ENCODE assay signal across 33 cellular contexts in the genomic region with DNA sequence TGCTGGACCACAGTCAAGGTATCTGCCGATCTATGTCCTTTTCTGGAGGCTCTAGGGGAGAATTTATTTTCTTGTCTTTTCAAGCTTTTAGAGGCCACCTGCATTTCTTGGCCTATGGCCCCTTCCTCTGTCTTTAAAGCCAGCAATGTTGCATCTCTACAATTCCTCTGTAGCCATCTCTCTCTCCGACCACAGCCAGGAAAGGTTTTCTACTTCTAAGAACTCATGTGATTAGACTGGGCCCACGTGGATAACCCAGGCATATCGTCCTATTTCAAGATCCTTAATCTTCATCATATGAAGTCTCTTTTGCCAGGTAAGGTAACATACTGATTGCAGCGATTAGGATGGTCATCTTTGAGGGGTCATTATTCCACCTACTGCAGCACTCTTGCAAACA. TPM values are rescaled to one million over a fixed set of nuclear protein-coding genes. Genes with fewer than 3 reads are reported as not detected.
"Had no signal": no experiment of that assay in that cellular context is flagged by ENCODE, and none has a peak within 500 bp of the region (broad histone marks: within the 10 kb centered on the region; RNA-seq: fewer than 3 reads in every experiment).

No MANE protein-coding gene starts in this region.

- H3K9ac ChIP-seq: parathyroid adenoma had no signal

- H3K4me2 ChIP-seq: smooth muscle cell had no signal

- H2AFZ ChIP-seq: parathyroid adenoma had no signal

- ATAC-seq: naive thymus-derived CD8-positive, alpha-beta T cell; natural killer cell treated with Interleukin-12 subunit alpha and Interleukin-12 subunit beta and Interleukin-15 and Interleukin-18, amount 100 ng/mL, for 72 hours; psoas muscle; right cardiac atrium; sciatic nerve; stimulated activated memory B cell treated with anti-CD40 and anti-IgM and Interleukin-4, amounts not matched to agents 10 μg/mL and 1 μg/mL and 100 μg/mL, for 72 hours; stimulated activated naive CD8-positive, alpha-beta T cell treated with anti-CD3 and anti-CD28 coated beads, Interleukin-15, amount 100 ng/mL, for 72 hours; stimulated activated naive CD8-positive, alpha-beta T cell treated with anti-CD3 and anti-CD28 coated beads, Interleukin-15, Interleukin-2, amounts not matched to agents 100 U/mL and 50 U/mL, for 24 hours; upper lobe of right lung had no signal

- H3K4me3 Mint-ChIP-seq: naive thymus-derived CD8-positive, alpha-beta T cell; natural killer cell treated with Interleukin-12 subunit alpha and Interleukin-12 subunit beta and Interleukin-15 and Interleukin-18, amount 100 ng/mL, for 72 hours; nephron progenitor cell; neural crest cell; stimulated activated memory B cell treated with anti-CD40 and anti-IgM and Interleukin-4, amounts not matched to agents 10 μg/mL and 1 μg/mL and 100 μg/mL, for 72 hours; stimulated activated naive CD8-positive, alpha-beta T cell treated with anti-CD3 and anti-CD28 coated beads, Interleukin-15, amount 100 ng/mL, for 72 hours; type B pancreatic cell had no signal

- H3K36me3 ChIP-seq: neutrophil, ovary, spleen, suprapubic skin, tibial artery, transverse colon, upper lobe of right lung, uterus had no signal

- H3K27ac ChIP-seq: neutrophil, ovary, parathyroid adenoma, psoas muscle, skin epidermis, spleen, suprapubic skin, testis, tibial artery, transverse colon, upper lobe of right lung, uterus had no signal

- H3K9me3 Mint-ChIP-seq: natural killer cell treated with Interleukin-12 subunit alpha and Interleukin-12 subunit beta and Interleukin-15 and Interleukin-18, amount 100 ng/mL, for 72 hours; stimulated activated memory B cell treated with anti-CD40 and anti-IgM and Interleukin-4, amounts not matched to agents 10 μg/mL and 1 μg/mL and 100 μg/mL, for 72 hours; stimulated activated naive CD8-positive, alpha-beta T cell treated with anti-CD3 and anti-CD28 coated beads, Interleukin-15, amount 100 ng/mL, for 72 hours had no signal

- H3K27ac Mint-ChIP-seq: naive thymus-derived CD8-positive, alpha-beta T cell; natural killer cell treated with Interleukin-12 subunit alpha and Interleukin-12 subunit beta and Interleukin-15 and Interleukin-18, amount 100 ng/mL, for 72 hours; nephron progenitor cell; progenitor cell of endocrine pancreas; stimulated activated memory B cell treated with anti-CD40 and anti-IgM and Interleukin-4, amounts not matched to agents 10 μg/mL and 1 μg/mL and 100 μg/mL, for 72 hours; stimulated activated naive CD8-positive, alpha-beta T cell treated with anti-CD3 and anti-CD28 coated beads, Interleukin-15, amount 100 ng/mL, for 72 hours; type B pancreatic cell had no signal

- H3K9me3 ChIP-seq: neutrophil, ovary, psoas muscle, spleen, suprapubic skin, testis, tibial artery, transverse colon, upper lobe of right lung, uterus had no signal

- H3K79me2 ChIP-seq: parathyroid adenoma had no signal

- DNase-seq: naive thymus-derived CD8-positive, alpha-beta T cell; nephron progenitor cell; nucleus accumbens; ovary; posterior cingulate gyrus; psoas muscle; right cardiac atrium; spleen; stimulated activated CD4-positive, alpha-beta T cell treated with anti-CD3 and anti-CD28 coated beads, Interleukin-12 subunit alpha, Interleukin-12 subunit beta, amount 100 ng/mL, for 4 hours; stimulated activated CD4-positive, alpha-beta T cell treated with anti-CD3 and anti-CD28 coated beads, Interleukin-1b, Interleukin-23, amount 100 ng/mL, for 48 hours; stimulated activated CD4-positive, alpha-beta T cell treated with anti-CD3 and anti-CD28 coated beads, Interleukin-4, amount 100 ng/mL, for 1 hour; stimulated activated CD4-positive, alpha-beta T cell treated with anti-CD3 and anti-CD28 coated beads, Interleukin-4, amount 100 ng/mL, for 4 hours; stimulated activated CD8-positive, alpha-beta memory T cell treated with anti-CD3 and anti-CD28 coated beads, Interleukin-4, amount 100 ng/mL, for 48 hours; stimulated activated naive CD4-positive, alpha-beta T cell; stimulated activated naive CD8-positive, alpha-beta T cell treated with anti-CD3 and anti-CD28 coated beads, Interleukin-15, amount 100 ng/mL, for 72 hours; stimulated activated naive CD8-positive, alpha-beta T cell treated with anti-CD3 and anti-CD28 coated beads, Interleukin-15, Interleukin-2, amounts not matched to agents 100 U/mL and 50 U/mL, for 24 hours; substantia nigra; testis; tibial artery; transverse colon; upper lobe of right lung; uterus had no signal

- H3K4me1 Mint-ChIP-seq: stimulated activated memory B cell treated with anti-CD40 and anti-IgM and Interleukin-4, amounts not matched to agents 10 μg/mL and 1 μg/mL and 100 μg/mL, for 72 hours; stimulated activated naive CD8-positive, alpha-beta T cell treated with anti-CD3 and anti-CD28 coated beads, Interleukin-15, amount 100 ng/mL, for 72 hours had no signal

- H3K4me3 ChIP-seq: ovary, psoas muscle, skin epidermis, smooth muscle cell, spleen, suprapubic skin, testis, tibial artery, transverse colon, upper lobe of right lung, uterus had no signal

- H3K27me3 Mint-ChIP-seq: naive thymus-derived CD8-positive, alpha-beta T cell; stimulated activated naive CD8-positive, alpha-beta T cell treated with anti-CD3 and anti-CD28 coated beads, Interleukin-15, amount 100 ng/mL, for 72 hours; type B pancreatic cell had no signal

- H3K27me3 ChIP-seq: neutrophil, ovary, spleen, suprapubic skin, testis, tibial artery, transverse colon, upper lobe of right lung, uterus had no signal

- H3K4me1 ChIP-seq: parathyroid adenoma, psoas muscle, spleen, suprapubic skin, testis, tibial artery, transverse colon, upper lobe of right lung, uterus had no signal

- H3K36me3 Mint-ChIP-seq: natural killer cell treated with Interleukin-12 subunit alpha and Interleukin-12 subunit beta and Interleukin-15 and Interleukin-18, amount 100 ng/mL, for 72 hours; type B pancreatic cell had no signal

RNA-seq across cellular contexts. Expression of gene RGCC, which starts 43.4 kb away (rescaled TPM):
- total RNA-seq: progenitor cell of endocrine pancreas had no signal
